Comparison of ENCODE assay signal across 8 cellular contexts in genomic region chr1:227885648-227886502, GRCh38.
DNase-seq lines count a peak whose midpoint lies in the region; ATAC-seq and TF ChIP-seq lines count a peak whose summit lies in the region.

No MANE protein-coding gene starts in this region.

- POLR2A ChIA-PET in GM10248 (lab: Yijun Ruan, JAX), result no interaction called here

- no peak for ATAC-seq in HG03442 (IDR thresholded peaks at IDR 0.05; ENCODE audit: unreplicated experiment)

- no peak overlapping the region for H3K9ac ChIP-seq in rectal smooth muscle tissue (ENCODE audit: low read length)

- peaks cover 4% of the 10 kb centered on the region for H3K4me1 Mint-ChIP-seq in T-helper 2 cell treated with Interferon-gamma antibody and Interleukin-4, amounts not matched to agents 5 μg/mL and 100 μg/mL, for 36 hours (ENCODE audit: low read depth)

- CTCF ChIA-PET in GM10248 (lab: Yijun Ruan, JAX), result no interaction called here

- no peaks in the 10 kb centered on the region for H3K36me3 ChIP-seq in rectal smooth muscle tissue (ENCODE audit: control insufficient read depth, insufficient read depth, low read length)

- peak overlapping the region; percentile 60 for H3K27ac Mint-ChIP-seq in T-helper 2 cell treated with Interferon-gamma antibody and Interleukin-4, amounts not matched to agents 5 μg/mL and 100 μg/mL, for 36 hours

- peaks cover 10% of the 10 kb centered on the region for H3K4me1 ChIP-seq in rectal smooth muscle tissue (ENCODE audit: control insufficient read depth, insufficient read depth, low read length)

- peaks cover 2% of the 10 kb centered on the region for H3K27me3 Mint-ChIP-seq in T-helper 2 cell treated with Interferon-gamma antibody and Interleukin-4, amounts not matched to agents 5 μg/mL and 100 μg/mL, for 36 hours (ENCODE audit: low read depth)

- DNase-seq in GM04504 (ENCODE audit: low read depth) (peak; percentile 14), fibroblast of villous mesenchyme (ENCODE audit: low read depth) (peak; percentile 38), GM10248 (ENCODE audit: extremely low spot score) (no peak), NCI-H748 (lab: John Stamatoyannopoulos, UW; ENCODE audit: unreplicated experiment) (no peak)
- no peak for DNase-seq in T-helper 2 cell treated with Interferon-gamma antibody and Interleukin-4, amounts not matched to agents 5 μg/mL and 100 μg/mL, for 36 hours (ENCODE audit: low spot score)
- no peak for DNase-seq in effector CD8-positive, alpha-beta T cell (lab: John Stamatoyannopoulos, UW)

- H3K4me3 ChIP-seq in fibroblast of villous mesenchyme (ENCODE audit: low read depth, low read length) (no peak overlapping the region), rectal smooth muscle tissue (ENCODE audit: low read length) (no peak overlapping the region)

- no peak for TF ChIP-seq CTCF in fibroblast of villous mesenchyme (IDR thresholded peaks at IDR 0.05; ENCODE audit: insufficient read depth, low read depth, low read length)
- TF ChIP-seq CTCF in GM10248 (IDR thresholded peaks at IDR 0.05; ENCODE audit: control extremely low read depth, extremely low read depth, low read depth, missing control alignments), result no peak

- H3K4me3 Mint-ChIP-seq in T-helper 2 cell treated with Interferon-gamma antibody and Interleukin-4, amounts not matched to agents 5 μg/mL and 100 μg/mL, for 36 hours, result peak overlapping the region; percentile 65

- H3K9me3 Mint-ChIP-seq in T-helper 2 cell treated with Interferon-gamma antibody and Interleukin-4, amounts not matched to agents 5 μg/mL and 100 μg/mL, for 36 hours, result no peaks in the 10 kb centered on the region

- no peaks in the 10 kb centered on the region for H3K27me3 ChIP-seq in rectal smooth muscle tissue (ENCODE audit: control insufficient read depth, insufficient read depth, low read length)

- H3K36me3 Mint-ChIP-seq in T-helper 2 cell treated with Interferon-gamma antibody and Interleukin-4, amounts not matched to agents 5 μg/mL and 100 μg/mL, for 36 hours (ENCODE audit: low read depth), result no peaks in the 10 kb centered on the region

- H3K27ac ChIP-seq in rectal smooth muscle tissue (ENCODE audit: low read depth, low read length), result peak overlapping the region; percentile 91

Comparison
In these comparisons a context has a peak if more than half of its experiments do, and no peak if none do; other contexts are left out.
1. DNase-seq: peak in GM04504 (single experiment) and fibroblast of villous mesenchyme (single experiment); none in T-helper 2 cell treated with Interferon-gamma antibody and Interleukin-4, amounts not matched to agents 5 μg/mL and 100 μg/mL, for 36 hours (single experiment), effector CD8-positive, alpha-beta T cell (single experiment), GM10248 (single experiment) and NCI-H748 (single experiment).